18 cellular contexts compared by ENCODE assay signal in genomic region chr2:29270606-29271005, GRCh38.
"Had no signal": no experiment of that assay in that cellular context is flagged by ENCODE, and none has a peak within 500 bp of the region (broad histone marks: within the 10 kb centered on the region; RNA-seq: fewer than 3 reads in every experiment).

No MANE protein-coding gene starts in this region.

- H3K27ac ChIP-seq: colonic mucosa, gastrocnemius medialis, ovary, right atrium auricular region had no signal

- ATAC-seq: esophagus mucosa, gastrocnemius medialis, left colon, left ventricle myocardium superior, natural killer cell had no signal

- H3K4me2 ChIP-seq: smooth muscle cell had no signal

- H3K4me3 ChIP-seq: colonic mucosa, gastrocnemius medialis, lung, ovary, right atrium auricular region, smooth muscle cell had no signal

- FAIRE-seq: kidney, urothelium cell line had no signal

- H3K27me3 ChIP-seq: colonic mucosa, ovary, right atrium auricular region had no signal

- H3K36me3 ChIP-seq: colonic mucosa, gastrocnemius medialis, ovary, right atrium auricular region had no signal

- DNase-seq: colonic mucosa; effector CD4-positive, alpha-beta T cell; gastrocnemius medialis; glutamatergic neuron; kidney; left colon; left ventricle myocardium superior; natural killer cell; nucleus accumbens; ovary; stimulated activated CD4-positive, alpha-beta T cell treated with anti-CD3 and anti-CD28 coated beads, Interleukin-2, amount 100 ng/mL, for 48 hours; stimulated activated naive CD4-positive, alpha-beta T cell treated with Interleukin-2 at 50 U/mL for 16 hours; trophoblast cell had no signal

- H3K9me3 ChIP-seq: colonic mucosa, gastrocnemius medialis, ovary, right atrium auricular region had no signal

- H3K4me1 ChIP-seq: colonic mucosa, gastrocnemius medialis had no signal
